In the genomic region with DNA sequence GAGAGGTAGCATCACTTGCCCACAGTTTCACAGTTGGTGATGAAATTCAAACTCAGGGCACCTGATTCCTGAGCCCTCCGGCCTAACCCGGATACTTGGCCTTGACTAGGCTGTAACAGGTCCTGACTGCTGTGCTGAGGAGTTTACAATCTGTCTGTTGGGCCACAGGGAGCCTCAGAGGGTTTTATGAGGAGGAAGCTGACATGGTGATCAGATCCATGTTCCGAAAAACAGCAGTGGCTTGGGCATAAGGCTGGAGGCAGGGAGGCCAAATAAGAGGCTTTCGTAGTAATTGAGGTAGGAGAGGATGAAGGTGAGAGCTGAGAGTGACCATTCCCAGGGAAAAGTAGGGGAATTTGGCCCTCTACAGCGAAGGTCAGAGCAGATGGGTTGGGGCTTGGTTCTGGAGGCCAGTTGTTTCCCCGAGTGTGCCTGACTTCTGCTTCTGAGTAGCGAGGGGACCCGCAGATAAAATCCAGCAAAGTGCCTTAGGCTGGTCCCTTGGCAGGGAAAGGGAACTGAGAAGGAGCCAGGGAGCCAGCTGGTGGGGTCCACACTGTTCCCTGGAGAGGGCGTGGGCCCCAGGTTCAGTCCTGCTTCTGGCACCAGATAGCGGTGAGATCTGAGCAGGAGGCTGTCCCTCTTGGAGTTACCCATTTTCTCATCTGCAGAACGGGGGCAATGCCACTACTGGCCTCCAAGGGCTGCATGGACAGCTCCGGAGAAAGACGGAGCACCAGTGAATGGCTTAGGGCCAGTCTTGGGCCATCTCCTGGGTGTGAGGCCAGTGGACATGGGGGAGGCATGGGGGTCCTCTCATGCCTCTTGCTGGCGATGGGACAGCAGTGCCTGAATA, we compare ENCODE assay signal across 1 cellular context.
TF ChIP-seq lines count a peak whose summit lies in the region.

No MANE protein-coding gene starts in this region.

TF ChIP-seq in H1, 55 proteins besides CTCF, POLR2A, EP300 and RAD21:
- TF ChIP-seq RNF2 (IDR thresholded peaks at IDR 0.05; ENCODE audit: borderline replicate concordance, low read depth, low read length, missing control alignments, poor library complexity, severe bottlenecking) (no peak), SUZ12 (IDR thresholded peaks at IDR 0.05; ENCODE audit: low read length) (no peak), KDM1A (IDR thresholded peaks at IDR 0.05; ENCODE audit: borderline replicate concordance, low read length) (no peak), ASH2L (IDR thresholded peaks at IDR 0.05; ENCODE audit: low read length) (no peak), MAFK (IDR thresholded peaks at IDR 0.05; ENCODE audit: low read depth, low read length) (no peak), BCL11A (IDR thresholded peaks at IDR 0.05; ENCODE audit: low read depth in 2 of 2, low read length in 2 of 2) (no peak), JUN (IDR thresholded peaks at IDR 0.05; ENCODE audit: low read depth, low read length) (no peak), CEBPB (IDR thresholded peaks at IDR 0.05; ENCODE audit: low read depth, low read length) (no peak), EGR1 (IDR thresholded peaks at IDR 0.05; ENCODE audit: borderline replicate concordance, low read depth, low read length) (no peak), TBP (IDR thresholded peaks at IDR 0.05; ENCODE audit: low read depth, low read length) (no peak)
- TF ChIP-seq, protein P1, sequence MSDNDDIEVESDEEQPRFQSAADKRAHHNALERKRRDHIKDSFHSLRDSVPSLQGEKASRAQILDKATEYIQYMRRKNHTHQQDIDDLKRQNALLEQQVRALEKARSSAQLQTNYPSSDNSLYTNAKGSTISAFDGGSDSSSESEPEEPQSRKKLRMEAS (IDR thresholded peaks at IDR 0.05): no peak
